ENCODE assay signal across 13 cellular contexts in genomic region chr5:178291969-178292825, GRCh38. TPM values are rescaled to one million over a fixed set of nuclear protein-coding genes. Genes with fewer than 3 reads are reported as not detected.
A peak's percentile ranks its signal among the peaks of the same experiment; 100 is the strongest.
DNase-seq lines count a peak whose midpoint lies in the region; ATAC-seq and TF ChIP-seq lines count a peak whose summit lies in the region.
"Had no signal": no experiment of that assay in that cellular context is flagged by ENCODE, and none has a peak within 500 bp of the region (broad histone marks: within the 10 kb centered on the region; RNA-seq: fewer than 3 reads in every experiment).

No MANE protein-coding gene starts in this region.

- no peak overlapping the region for H3K4me3 ChIP-seq in RWPE2 (ENCODE audit: severe bottlenecking)
- no peak overlapping the region for H3K4me3 ChIP-seq in thyroid gland (replicated peaks in 1 of 3)

- H3K4me1 Mint-ChIP-seq in endothelial cell (ENCODE audit: unreplicated experiment): no peaks in the 10 kb centered on the region
- H3K4me1 Mint-ChIP-seq in neural crest cell: peaks cover 50% of the 10 kb centered on the region
- no peaks in the 10 kb centered on the region for H3K4me1 Mint-ChIP-seq in T-cell
- H3K4me1 Mint-ChIP-seq: CD8-positive, alpha-beta memory T cell had no signal

- 71 to 77% methylated on average over 15 of the region's 15 CpGs for WGBS in thyroid gland, 2 donors

- H3K9me3 ChIP-seq in RWPE2 (ENCODE audit: severe bottlenecking) (no peaks in the 10 kb centered on the region), thyroid gland (no peaks in the 10 kb centered on the region)

- TF ChIP-seq CTCF in RWPE2 (IDR thresholded peaks at IDR 0.05; ENCODE audit: poor library complexity, severe bottlenecking) (no peak), endothelial cell (IDR thresholded peaks at IDR 0.05; ENCODE audit: unreplicated experiment) (no peak), neural crest cell (conservative IDR thresholded peaks at IDR 0.05) (no peak), thyroid gland (IDR thresholded peaks at IDR 0.05) (no peak)

- H3K36me3 Mint-ChIP-seq in endothelial cell (ENCODE audit: low read depth, unreplicated experiment) (peaks cover 19% of the 10 kb centered on the region), neural crest cell (ENCODE audit: low read depth) (peaks cover 2% of the 10 kb centered on the region), T-cell (no peaks in the 10 kb centered on the region)
- H3K36me3 Mint-ChIP-seq: CD8-positive, alpha-beta memory T cell; IgD-negative memory B cell had no signal

- H3K27ac ChIP-seq in RWPE2 (ENCODE audit: poor library complexity, severe bottlenecking) (no peak overlapping the region), thyroid gland (peak overlapping the region; percentile 68 to 85 (median 75))

- DNase-seq in RWPE2 (ENCODE audit: low spot score) (peak; percentile 63), endothelial cell (ENCODE audit: low spot score) (no peak), neural crest cell (ENCODE audit: low read depth, low spot score) (no peak), thyroid gland (peak; percentile 66 to 75), T-cell (no peak)
- DNase-seq: CD8-positive, alpha-beta memory T cell; NCI-H1417; NCI-H1930; NCI-H2171 treated with DMSO at 0.1 percent for 48 hours; NCI-H510A had no signal

- no peak overlapping the region for H3K27ac Mint-ChIP-seq in endothelial cell (ENCODE audit: unreplicated experiment)
- H3K27ac Mint-ChIP-seq in neural crest cell (ENCODE audit: unreplicated experiment): peak overlapping the region; percentile 86
- H3K27ac Mint-ChIP-seq in T-cell: no peak overlapping the region
- H3K27ac Mint-ChIP-seq: IgD-negative memory B cell had no signal

- H3K36me3 ChIP-seq in RWPE2 (ENCODE audit: low read depth): no peaks in the 10 kb centered on the region
- no peaks in the 10 kb centered on the region for H3K36me3 ChIP-seq in thyroid gland

- no peak for TF ChIP-seq POLR2A in thyroid gland (IDR thresholded peaks at IDR 0.05)

- ATAC-seq in RWPE2 (ENCODE audit: low read depth): no peak
- ATAC-seq in GM19035 (IDR thresholded peaks at IDR 0.05; ENCODE audit: unreplicated experiment): no peak
- no peak for ATAC-seq in T-cell (replicated peaks in 1 of 4)
- no peak for ATAC-seq in HG03520 (IDR thresholded peaks at IDR 0.05; ENCODE audit: unreplicated experiment)

- peaks cover 31% of the 10 kb centered on the region for H3K27me3 Mint-ChIP-seq in endothelial cell (ENCODE audit: unreplicated experiment)
- peaks cover 3% of the 10 kb centered on the region for H3K27me3 Mint-ChIP-seq in neural crest cell (ENCODE audit: low read depth)
- H3K27me3 Mint-ChIP-seq in T-cell: peaks cover 12 to 34% of the 10 kb centered on the region in 2 donors

- H3K27me3 ChIP-seq in RWPE2 (ENCODE audit: insufficient read depth, poor library complexity, severe bottlenecking) (no peaks in the 10 kb centered on the region), thyroid gland (no peaks in the 10 kb centered on the region)

- H3K9me3 Mint-ChIP-seq in endothelial cell (ENCODE audit: unreplicated experiment) (no peaks in the 10 kb centered on the region), neural crest cell (peaks cover 5% of the 10 kb centered on the region), T-cell (peaks cover 0 to 5% (median 0%) of the 10 kb centered on the region in 3 donors)

- H3K4me3 Mint-ChIP-seq in endothelial cell (ENCODE audit: unreplicated experiment) (peak overlapping the region; percentile 57), neural crest cell (no peak overlapping the region), T-cell (no peak overlapping the region)
- H3K4me3 Mint-ChIP-seq: CD8-positive, alpha-beta memory T cell had no signal

- peaks cover 9% of the 10 kb centered on the region for H3K4me1 ChIP-seq in RWPE2 (ENCODE audit: insufficient read depth, poor library complexity, severe bottlenecking)
- peaks cover 55 to 60% of the 10 kb centered on the region in 2 donors for H3K4me1 ChIP-seq in thyroid gland

- POLR2A ChIA-PET in T-cell (lab: Charles Lee): no interaction called here

- intact Hi-C loops in thyroid gland (cut with DNase I): no loop called here

- CTCF ChIA-PET in T-cell (lab: Charles Lee): no interaction called here

RNA-seq across cellular contexts. Expression of gene PHYKPL, which starts 59.6 kb away (rescaled TPM):
- total RNA-seq in endothelial cell (ENCODE audit: unreplicated experiment) (53.1 TPM), neural crest cell (53.9 and 55.7 TPM in 2 replicates), thyroid gland (10 to 100 TPM; 61.7 to 90.9 (median 76.0) TPM), T-cell (100 to 1,000 TPM; 135 to 208 (median 193) TPM)

Comparison
In these comparisons a context has a peak if more than half of its experiments do, and no peak if none do; other contexts are left out.
1. DNase-seq: peak in RWPE2 (single experiment) and thyroid gland (2 of 2); none in endothelial cell (single experiment), neural crest cell (single experiment) and T-cell (0 of 34).